18 cellular contexts compared by ENCODE assay signal in genomic region chr18:50458366-50458765, GRCh38.
"Had no signal": no experiment of that assay in that cellular context is flagged by ENCODE, and none has a peak within 500 bp of the region (broad histone marks: within the 10 kb centered on the region; RNA-seq: fewer than 3 reads in every experiment).

No MANE protein-coding gene starts in this region.

- DNase-seq: activated CD4-positive, alpha-beta T cell treated with anti-CD3 and anti-CD28 coated beads for 36 hours; activated CD8-positive, alpha-beta memory T cell treated with anti-CD3 and anti-CD28 coated beads, Interleukin-2, amount 50 U/mL, for 4 hours; activated CD8-positive, alpha-beta T cell treated with anti-CD3 and anti-CD28 coated beads for 36 hours; activated naive CD4-positive, alpha-beta T cell treated with anti-CD3 and anti-CD28 coated beads, Interleukin-2, amount 50 U/mL, for 16 hours; activated naive CD8-positive, alpha-beta T cell treated with anti-CD3 and anti-CD28 coated beads, Interleukin-2, amount 10 ng/mL, durations not matched to agents 7 days and 5 days; adrenal gland; anterior cingulate cortex; MG63; MV-4-11; NCI-H1092 treated with DMSO at 0.1 percent for 48 hours; NCI-H1417 treated with DMSO at 0.1 percent for 48 hours; NCI-H1694; NCI-H2029; NCI-H510A treated with DMSO at 0.1 percent for 48 hours; PC-9; T-helper 1 cell had no signal

- H3K4me3 ChIP-seq: adrenal gland, MG63, PC-9, SK-N-MC had no signal

- H3K27me3 ChIP-seq: adrenal gland, MG63 had no signal

- H3K27ac ChIP-seq: adrenal gland, PC-9, SK-N-MC, VCaP had no signal

- H3K4me1 ChIP-seq: adrenal gland had no signal

- H3K36me3 ChIP-seq: adrenal gland, MG63 had no signal

- H3K9me3 ChIP-seq: adrenal gland, MG63 had no signal

- H3K4me2 ChIP-seq: PC-9 had no signal

- H2AFZ ChIP-seq: PC-9 had no signal
